1 cellular context compared by ENCODE assay signal in genomic region chr17:68308486-68308885, GRCh38. TPM values are rescaled to one million over a fixed set of nuclear protein-coding genes. Genes with fewer than 3 reads are reported as not detected.
"Had no signal": no experiment of that assay in that cellular context is flagged by ENCODE, and none has a peak within 500 bp of the region (broad histone marks: within the 10 kb centered on the region; RNA-seq: fewer than 3 reads in every experiment).

No MANE protein-coding gene starts in this region.

RNA-seq across cellular contexts. Expression of gene SLC16A6, which starts 17.6 kb away (rescaled TPM):
- polyA plus RNA-seq: smooth muscle cell had no signal
